ENCODE assay signal across 1 cellular context in genomic region chr17:74325743-74326379, GRCh38.
TF ChIP-seq lines count a peak whose summit lies in the region.

Gene KIF19 (plus strand): TSS chr17:74326226. CDS start chr17:74326350, 124 bp downstream.

TF ChIP-seq in K562, 482 proteins besides CTCF, POLR2A, EP300 and RAD21 (continued from another document):
- TF ChIP-seq NFIX (CRISPR knock-in tag; IDR thresholded peaks at IDR 0.05; ENCODE audit: low read depth) (no peak), FOXJ3 (CRISPR knock-in tag; IDR thresholded peaks at IDR 0.05) (no peak), YBX1 (IDR thresholded peaks at IDR 0.05) (no peak), SRSF7 (optimal IDR thresholded peaks at IDR 0.05; ENCODE audit: low read depth, low read length) (no peak), SRSF1 (IDR thresholded peaks at IDR 0.05; ENCODE audit: low read depth, low read length) (no peak), RBBP5 (IDR thresholded peaks at IDR 0.05; ENCODE audit: borderline replicate concordance, insufficient read depth, low read length, poor library complexity, severe bottlenecking) (no peak), RBM25 (IDR thresholded peaks at IDR 0.05; ENCODE audit: low read depth, low read length, severe bottlenecking) (peak; percentile 91), CCNT2 (IDR thresholded peaks at IDR 0.05; ENCODE audit: borderline replicate concordance, extremely low read depth, insufficient read length, low read depth, low read length) (peak; percentile 14), RERE (CRISPR knock-in tag; IDR thresholded peaks at IDR 0.05; ENCODE audit: borderline replicate concordance) (0 out of 2 replicates have a peak, but pooled peaks have one; percentile 56), PURB (CRISPR knock-in tag; IDR thresholded peaks at IDR 0.05; ENCODE audit: low read depth) (no peak), ZNF395 (CRISPR knock-in tag; IDR thresholded peaks at IDR 0.05) (no peak), CHAMP1 (IDR thresholded peaks at IDR 0.05) (no peak), TCFL5 (CRISPR knock-in tag; conservative IDR thresholded peaks at IDR 0.05) (no peak), BRF2 (IDR thresholded peaks at IDR 0.05; ENCODE audit: borderline replicate concordance, insufficient read depth, insufficient read length) (no peak), RBM34 (IDR thresholded peaks at IDR 0.05; ENCODE audit: borderline replicate concordance, insufficient read depth, low read length) (no peak), RHOXF2B (CRISPR knock-in tag; conservative IDR thresholded peaks at IDR 0.05) (no peak), ZNF436 (CRISPR knock-in tag; IDR thresholded peaks at IDR 0.05) (peak; percentile 83), C11orf30 (IDR thresholded peaks at IDR 0.05; ENCODE audit: low read depth) (no peak), JUND (IDR thresholded peaks at IDR 0.05; ENCODE audit: borderline replicate concordance, low read depth, low read length) (no peak), JUND (tag; IDR thresholded peaks at IDR 0.05; ENCODE audit: borderline replicate concordance, low read depth, low read length) (no peak), CREB3L1 (IDR thresholded peaks at IDR 0.05; ENCODE audit: borderline replicate concordance, low read depth) (no peak), SMARCE1 (IDR thresholded peaks at IDR 0.05) (no peak), RFX5 (IDR thresholded peaks at IDR 0.05; ENCODE audit: low read depth, low read length) (no peak), ZNF518B (CRISPR knock-in tag; IDR thresholded peaks at IDR 0.05) (no peak), KDM2B (CRISPR knock-in tag; IDR thresholded peaks at IDR 0.05) (no peak), CLOCK (CRISPR knock-in tag; IDR thresholded peaks at IDR 0.05; ENCODE audit: borderline replicate concordance) (no peak), CXXC5 (CRISPR knock-in tag; IDR thresholded peaks at IDR 0.05) (peak; percentile 58), MYBL2 (IDR thresholded peaks at IDR 0.05; ENCODE audit: low read depth) (no peak), MYBL2 (CRISPR knock-in tag; IDR thresholded peaks at IDR 0.05; ENCODE audit: borderline replicate concordance) (no peak), ZFP36 (IDR thresholded peaks at IDR 0.05; ENCODE audit: low read depth, low read length, partially characterized antibody) (peak; percentile 96), NKRF (IDR thresholded peaks at IDR 0.05; ENCODE audit: borderline replicate concordance) (no peak), USF1 (CRISPR knock-in tag; IDR thresholded peaks at IDR 0.05) (no peak), TRIM24 (IDR thresholded peaks at IDR 0.05) (no peak), ZNF354B (CRISPR knock-in tag; IDR thresholded peaks at IDR 0.05) (no peak), CHD4 (IDR thresholded peaks at IDR 0.05; ENCODE audit: insufficient read depth, insufficient replicate concordance, low read depth, low read length, poor library complexity, severe bottlenecking) (no peak)
